1 cellular context compared by ENCODE assay signal in the genomic region with DNA sequence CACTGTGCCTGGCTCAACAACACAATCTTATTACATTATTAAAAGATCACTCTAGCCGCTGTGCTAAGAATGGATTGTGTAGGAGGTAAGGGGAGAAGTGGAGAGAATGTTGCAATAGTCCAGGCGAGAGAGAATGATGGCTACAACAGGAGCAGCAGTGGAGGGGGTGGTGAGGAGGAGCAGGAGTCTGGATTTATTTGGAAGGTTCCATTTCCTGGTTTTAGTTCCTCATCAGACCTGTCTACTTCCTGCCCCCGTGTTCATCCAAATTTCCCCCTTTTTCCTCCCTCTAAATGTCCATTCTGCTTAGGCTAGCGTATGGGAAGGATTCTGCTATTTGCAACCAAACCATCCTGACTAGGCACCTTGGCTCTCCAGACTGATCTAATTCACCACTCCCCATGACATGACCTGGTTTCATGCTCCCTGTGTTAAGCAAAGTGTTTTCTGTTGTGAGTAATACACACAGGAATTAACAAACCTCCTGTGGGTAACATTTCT.
TF ChIP-seq lines count a peak whose summit lies in the region.

No MANE protein-coding gene starts in this region.

TF ChIP-seq in WTC11, 78 proteins besides CTCF, POLR2A, EP300 and RAD21 (continued from another document):
- TF ChIP-seq CREM (CRISPR knock-in tag; IDR thresholded peaks at IDR 0.05), result no peak
- no peak for TF ChIP-seq TP53 (CRISPR knock-in tag; IDR thresholded peaks at IDR 0.05)
- TF ChIP-seq, protein P1, sequence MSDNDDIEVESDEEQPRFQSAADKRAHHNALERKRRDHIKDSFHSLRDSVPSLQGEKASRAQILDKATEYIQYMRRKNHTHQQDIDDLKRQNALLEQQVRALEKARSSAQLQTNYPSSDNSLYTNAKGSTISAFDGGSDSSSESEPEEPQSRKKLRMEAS (CRISPR knock-in tag; IDR thresholded peaks at IDR 0.05), result no peak
TF ChIP-seq in WTC11: peak in this region for 0.
